In the genomic region with DNA sequence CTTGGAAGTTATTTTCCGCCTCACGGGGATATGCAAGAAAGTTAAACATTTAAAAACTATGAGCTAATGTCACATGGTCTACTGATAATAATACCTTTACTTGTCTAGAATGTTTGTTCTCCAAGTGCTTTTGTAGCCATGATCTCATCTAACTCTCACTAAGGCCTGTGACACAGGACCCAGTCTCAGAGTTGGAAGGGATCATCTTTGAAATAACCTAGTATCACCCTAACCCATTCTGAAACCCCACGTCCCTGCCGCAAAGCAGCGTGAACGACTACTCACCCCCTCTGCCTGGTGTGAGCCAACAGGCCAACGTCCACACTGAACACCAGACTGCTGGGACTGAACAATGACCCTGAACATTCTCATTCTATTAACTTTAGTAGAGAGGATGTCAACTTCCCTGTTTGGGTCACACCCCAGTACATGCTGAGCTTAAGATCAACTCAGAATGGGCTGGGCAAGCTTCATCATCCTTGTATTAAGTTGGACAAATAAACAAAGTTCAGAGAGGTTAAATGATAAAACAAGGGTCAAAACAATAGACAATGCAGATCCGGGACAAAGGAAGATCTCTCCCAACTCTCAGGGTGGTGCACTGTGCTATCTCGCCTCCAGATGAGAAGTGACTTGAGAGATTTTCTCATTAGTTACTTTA, we compare ENCODE assay signal across 10 cellular contexts. TPM values are rescaled to one million over a fixed set of nuclear protein-coding genes. Genes with fewer than 3 reads are reported as not detected.
DNase-seq lines count a peak whose midpoint lies in the region; ATAC-seq and TF ChIP-seq lines count a peak whose summit lies in the region.
"Had no signal": no experiment of that assay in that cellular context is flagged by ENCODE, and none has a peak within 500 bp of the region (broad histone marks: within the 10 kb centered on the region; RNA-seq: fewer than 3 reads in every experiment).

No MANE protein-coding gene starts in this region.

- no peaks in the 10 kb centered on the region for H3K9me3 Mint-ChIP-seq in activated naive CD4-positive, alpha-beta T cell treated with anti-CD3 and anti-CD28 coated beads for 36 hours

- TF ChIP-seq CTCF in lung (IDR thresholded peaks at IDR 0.05; ENCODE audit: control extremely low read depth, extremely low read depth) (no peak), upper lobe of left lung (IDR thresholded peaks at IDR 0.05) (no peak)

- intact Hi-C loops in activated naive CD4-positive, alpha-beta T cell treated with anti-CD3 and anti-CD28 coated beads for 36 hours (cut with micrococcal nuclease): loop anchor here (5.0 kb wide), 2 partner anchors 74 to 1886 kb away; partner anchors contain the start of gene MON1B

- TF ChIP-seq POLR2A in upper lobe of left lung (IDR thresholded peaks at IDR 0.05): peak in 1 of 4 donors; percentile 56

- peak overlapping the region; percentile 90 for H3K27ac Mint-ChIP-seq in activated naive CD4-positive, alpha-beta T cell treated with anti-CD3 and anti-CD28 coated beads for 36 hours

- H3K27ac ChIP-seq in lung (ENCODE audit: low read depth in 1 of 2, low read length in 1 of 2) (peak overlapping the region; percentile 80 to 92), upper lobe of left lung (peak overlapping the region; percentile 44 to 90 (median 78))

- H3K4me1 Mint-ChIP-seq in activated naive CD4-positive, alpha-beta T cell treated with anti-CD3 and anti-CD28 coated beads for 36 hours (ENCODE audit: low read depth): peaks cover 29% of the 10 kb centered on the region

- H3K4me1 ChIP-seq in lung (ENCODE audit: control insufficient read depth in 2 of 2, insufficient read depth in 2 of 2, low read length in 2 of 2) (peaks cover 9 to 23% of the 10 kb centered on the region in 2 donors), upper lobe of left lung (peaks cover 13 to 26% (median 21%) of the 10 kb centered on the region in 4 donors)

- H3K36me3 ChIP-seq in lung (ENCODE audit: control insufficient read depth in 2 of 2, insufficient read depth in 2 of 2, low read length in 2 of 2) (peaks cover 6 to 9% of the 10 kb centered on the region in 2 donors), upper lobe of left lung (peaks cover 0 to 28% (median 5%) of the 10 kb centered on the region in 4 donors)

- no peaks in the 10 kb centered on the region for H3K27me3 Mint-ChIP-seq in activated naive CD4-positive, alpha-beta T cell treated with anti-CD3 and anti-CD28 coated beads for 36 hours (ENCODE audit: low read depth)

- no peak for DNase-seq in activated naive CD4-positive, alpha-beta T cell treated with anti-CD3 and anti-CD28 coated beads for 36 hours
- DNase-seq in activated naive CD4-positive, alpha-beta T cell treated with Interleukin-2 at 50 U/mL for 16 hours: no peak
- DNase-seq in cerebellar cortex (ENCODE audit: low spot score) (peak; percentile 19), lung (ENCODE audit: low spot score) (no peak), upper lobe of left lung (no peak), NCI-H2029 (lab: John Stamatoyannopoulos, UW) (no peak), NCI-H524 (lab: John Stamatoyannopoulos, UW) (no peak)
- DNase-seq in stimulated activated naive CD4-positive, alpha-beta T cell treated with Interleukin-2 at 50 U/mL for 16 hours (lab: John Stamatoyannopoulos, UW): no peak
- DNase-seq: cortex of kidney had no signal

- CTCF ChIA-PET in activated naive CD4-positive, alpha-beta T cell treated with anti-CD3 and anti-CD28 coated beads for 36 hours (lab: Charles Lee): interaction anchor here (0.8 to 4.3 kb wide), 3 partner anchors 14 to 72 kb away, joined by 3 to 16 read pairs (median 3); no protein-coding TSS in a partner anchor

- H3K9me3 ChIP-seq in lung (ENCODE audit: control insufficient read depth in 2 of 2, insufficient read depth in 1 of 2, low read length in 1 of 2) (no peaks in the 10 kb centered on the region), upper lobe of left lung (no peaks in the 10 kb centered on the region)

- H3K4me3 ChIP-seq in lung (no peak overlapping the region), upper lobe of left lung (peak overlapping the region in 2 of 4 donors; percentile 15 to 25)

- no peak overlapping the region for H3K4me3 Mint-ChIP-seq in activated naive CD4-positive, alpha-beta T cell treated with anti-CD3 and anti-CD28 coated beads for 36 hours

- WGBS in lung, 2 donors: 71 to 83% methylated on average over 9 of the region's 9 CpGs
- whole genome bisulfite sequencing in upper lobe of left lung, 2 donors: 74 to 76% methylated on average over 9 of the region's 9 CpGs

- ATAC-seq in lung (ENCODE audit: insufficient read depth, low FRiP score) (no peak), upper lobe of left lung (ENCODE audit: low FRiP score in 2 of 2) (peak; percentile 24 to 46)

- H3K36me3 Mint-ChIP-seq in activated naive CD4-positive, alpha-beta T cell treated with anti-CD3 and anti-CD28 coated beads for 36 hours (ENCODE audit: low read depth): peaks cover 29% of the 10 kb centered on the region

- H3K27me3 ChIP-seq in lung (ENCODE audit: control insufficient read depth, insufficient read depth) (no peaks in the 10 kb centered on the region), upper lobe of left lung (no peaks in the 10 kb centered on the region)

- TF ChIP-seq EP300 in upper lobe of left lung (IDR thresholded peaks at IDR 0.05): peak in 2 of 4 donors; percentile 20 to 64

RNA-seq across cellular contexts. Expression of gene BCAR1, which starts 54.8 kb away (rescaled TPM):
- total RNA-seq in activated naive CD4-positive, alpha-beta T cell treated with anti-CD3 and anti-CD28 coated beads for 36 hours: under 1 TPM; 0.67 to 0.81 TPM
- total RNA-seq in lung (10 to 100 TPM; 51.3 to 70.7 TPM), upper lobe of left lung (10 to 100 TPM; 32.9 to 87.2 (median 61.7) TPM)
- 10 to 100 TPM; 37.5 to 48.6 TPM for polyA plus RNA-seq in lung
- total RNA-seq: T-helper 1 cell treated with Interleukin-12 subunit alpha and Interleukin-12 subunit beta and Interleukin-4 antibody, amounts not matched to agents 30 ng/mL and 1 ng/mL, for 36 hours had no signal

Comparison
In these comparisons a context has a peak if more than half of its experiments do, and no peak if none do; other contexts are left out.
1. RNA of gene BCAR1, which starts 54.8 kb away (total RNA-seq): 51.3 to 70.7 TPM in lung and 32.9 to 87.2 TPM in upper lobe of left lung; 0.67 to 0.81 TPM in activated naive CD4-positive, alpha-beta T cell treated with anti-CD3 and anti-CD28 coated beads for 36 hours; every median in the first group is over 10 times any median in the second.